In genomic region chrX:37912286-37912685, GRCh38 we compare ENCODE assay signal across 16 cellular contexts.
A peak's percentile ranks its signal among the peaks of the same experiment; 100 is the strongest.
DNase-seq lines count a peak whose midpoint lies in the region; ATAC-seq and TF ChIP-seq lines count a peak whose summit lies in the region.
"Had no signal": no experiment of that assay in that cellular context is flagged by ENCODE, and none has a peak within 500 bp of the region (broad histone marks: within the 10 kb centered on the region; RNA-seq: fewer than 3 reads in every experiment).

No MANE protein-coding gene starts in this region.

- H3K4me3 ChIP-seq in breast epithelium (no peak overlapping the region), fibroblast of villous mesenchyme (ENCODE audit: low read depth, low read length) (no peak overlapping the region)
- H3K4me3 ChIP-seq: esophagus muscularis mucosa, mucosa of descending colon, upper lobe of right lung had no signal

- no peak overlapping the region for H3K27ac ChIP-seq in breast epithelium
- H3K27ac ChIP-seq: esophagus muscularis mucosa, HL-60, upper lobe of right lung had no signal

- no peak for TF ChIP-seq POLR2A in breast epithelium (IDR thresholded peaks at IDR 0.05)

- no peaks in the 10 kb centered on the region for H3K9me3 Mint-ChIP-seq in MCF 10A (ENCODE audit: unreplicated experiment)

- H3K4me1 ChIP-seq in breast epithelium, result no peaks in the 10 kb centered on the region
- H3K4me1 ChIP-seq: esophagus muscularis mucosa, upper lobe of right lung had no signal

- TF ChIP-seq CTCF in MCF 10A (IDR thresholded peaks at IDR 0.05; ENCODE audit: unreplicated experiment) (no peak), breast epithelium (IDR thresholded peaks at IDR 0.05) (no peak), fibroblast of villous mesenchyme (IDR thresholded peaks at IDR 0.05; ENCODE audit: insufficient read depth, low read depth, low read length) (no peak)

- DNase-seq in MCF 10A (ENCODE audit: unreplicated experiment) (peak; percentile 4), breast epithelium (ENCODE audit: low spot score in 2 of 2) (no peak), SK-MEL-5 (ENCODE audit: low read depth, low spot score) (peak; percentile 34), fibroblast of villous mesenchyme (ENCODE audit: low read depth) (peak; percentile 88), NCI-H1694 (lab: John Stamatoyannopoulos, UW) (no peak), SIG-M5 (lab: John Stamatoyannopoulos, UW) (no peak)
- DNase-seq in stimulated activated CD4-positive, alpha-beta T cell treated with anti-CD3 and anti-CD28 coated beads, Interleukin-12 subunit alpha, Interleukin-12 subunit beta, amount 100 ng/mL, for 4 hours, result no peak
- DNase-seq: activated CD4-positive, alpha-beta T cell treated with anti-CD3 and anti-CD28 coated beads, Interleukin-2, amount 50 U/mL, for 48 hours; activated naive CD4-positive, alpha-beta T cell; DMS79 treated with DMSO at 0.1 percent for 48 hours; mucosa of descending colon; stimulated activated CD4-positive, alpha-beta T cell treated with anti-CD3 and anti-CD28 coated beads, Interleukin-1b, Interleukin-23, amount 100 ng/mL, for 48 hours; upper lobe of right lung had no signal

- H3K27ac Mint-ChIP-seq in MCF 10A (ENCODE audit: low read depth, unreplicated experiment), result no peak overlapping the region

- CTCF ChIA-PET in MCF 10A (lab: Yijun Ruan, JAX), result interaction anchor here (2.2 kb wide), 1 partner anchor 255 kb away, joined by 7 read pairs; no protein-coding TSS in a partner anchor

- H3K4me3 Mint-ChIP-seq in MCF 10A (ENCODE audit: unreplicated experiment), result no peak overlapping the region

- intact Hi-C loops in MCF 10A (cut with micrococcal nuclease) (no loop called here), breast epithelium (cut with DNase I; ENCODE audit: low total_unique reads) (no loop called here)

- H3K9me3 ChIP-seq in breast epithelium, result no peaks in the 10 kb centered on the region
- H3K9me3 ChIP-seq: esophagus muscularis mucosa, mucosa of descending colon, upper lobe of right lung had no signal

- no peak for ATAC-seq in HG02610 (IDR thresholded peaks at IDR 0.05; ENCODE audit: unreplicated experiment)
- ATAC-seq: mucosa of descending colon, upper lobe of right lung had no signal

- POLR2A ChIA-PET in MCF 10A (lab: Yijun Ruan, JAX), result interaction anchor here (0.6 kb wide), 1 partner anchor 18 kb away, joined by 3 read pairs; no protein-coding TSS in a partner anchor

- no peaks in the 10 kb centered on the region for H3K36me3 ChIP-seq in breast epithelium
- H3K36me3 ChIP-seq: esophagus muscularis mucosa, upper lobe of right lung had no signal

- no peaks in the 10 kb centered on the region for H3K36me3 Mint-ChIP-seq in MCF 10A (ENCODE audit: insufficient read depth, unreplicated experiment)

- H3K27me3 ChIP-seq in breast epithelium, result peaks cover 0 to 15% of the 10 kb centered on the region in 2 donors
- H3K27me3 ChIP-seq: esophagus muscularis mucosa, upper lobe of right lung had no signal

- in situ Hi-C loops in SK-MEL-5 (cut with HindIII; ENCODE audit: low pct_unique_long_range_greater_than_20kb, low sequenced_read_pairs), result no loop called here

- H3K4me1 Mint-ChIP-seq in MCF 10A (ENCODE audit: insufficient read depth, unreplicated experiment), result no peaks in the 10 kb centered on the region

- H3K27me3 Mint-ChIP-seq in MCF 10A (ENCODE audit: insufficient read depth, unreplicated experiment), result peaks cover 58% of the 10 kb centered on the region

- BruUV-seq in MCF 10A (replicated peaks; lab: Mats Ljungman, UMichigan), result no TSS peak

Comparison
In these comparisons a context has a peak if more than half of its experiments do, and no peak if none do; other contexts are left out.
1. DNase-seq: peak in MCF 10A (single experiment), SK-MEL-5 (single experiment) and fibroblast of villous mesenchyme (single experiment); none in breast epithelium (0 of 2), NCI-H1694 (single experiment), stimulated activated CD4-positive, alpha-beta T cell treated with anti-CD3 and anti-CD28 coated beads, Interleukin-12 subunit alpha, Interleukin-12 subunit beta, amount 100 ng/mL, for 4 hours (single experiment) and SIG-M5 (single experiment).